ENCODE assay signal across 32 cellular contexts in genomic region chr20:63415418-63416108, GRCh38. TPM values are rescaled to one million over a fixed set of nuclear protein-coding genes. Genes with fewer than 3 reads are reported as not detected.
"Had no signal": no experiment of that assay in that cellular context is flagged by ENCODE, and none has a peak within 500 bp of the region (broad histone marks: within the 10 kb centered on the region; RNA-seq: fewer than 3 reads in every experiment).

No MANE protein-coding gene starts in this region.

- ATAC-seq: activated CD4-positive, alpha-beta T cell treated with anti-CD3 and anti-CD28 coated beads for 36 hours; activated CD4-positive, CD25-positive, alpha-beta regulatory T cell treated with anti-CD3 and anti-CD28 coated beads, Interleukin-2, amount 50 U/mL, for 24 hours; activated CD8-positive, alpha-beta memory T cell treated with anti-CD3 and anti-CD28 coated beads, Interleukin-2, amount 10 ng/mL, durations not matched to agents 7 days and 5 days; activated CD8-positive, alpha-beta T cell treated with anti-CD3 and anti-CD28 coated beads, Interleukin-2, amount 10 ng/mL, durations not matched to agents 7 days and 5 days; activated naive CD8-positive, alpha-beta T cell treated with anti-CD3 and anti-CD28 coated beads, Interleukin-2, amount 50 U/mL, for 24 hours; WTC11 had no signal

- H3K4me1 ChIP-seq: ascending aorta had no signal

- H3K27ac ChIP-seq: ascending aorta, cardiac muscle cell, VCaP had no signal

- H3K36me3 ChIP-seq: ascending aorta, cardiac muscle cell had no signal

- H3K4me3 ChIP-seq: ascending aorta, cardiac muscle cell had no signal

- H3K27me3 ChIP-seq: ascending aorta, cardiac muscle cell had no signal

- DNase-seq: activated CD4-positive, alpha-beta memory T cell treated with anti-CD3 and anti-CD28 coated beads, Interleukin-2, amount 10 ng/mL, durations not matched to agents 7 days and 5 days; activated CD4-positive, alpha-beta T cell treated with anti-CD3 and anti-CD28 coated beads for 1 hour; activated CD4-positive, alpha-beta T cell treated with anti-CD3 and anti-CD28 coated beads for 36 hours; activated CD4-positive, alpha-beta T cell treated with anti-CD3 and anti-CD28 coated beads for 48 hours; activated CD4-positive, alpha-beta T cell treated with anti-CD3 and anti-CD28 coated beads, Interleukin-2, amount 10 ng/mL, durations not matched to agents 7 days and 5 days; activated CD4-positive, alpha-beta T cell treated with anti-CD3 and anti-CD28 coated beads, Interleukin-2, amount 50 U/mL, for 48 hours; activated CD4-positive, CD25-positive, alpha-beta regulatory T cell; activated CD8-positive, alpha-beta memory T cell treated with anti-CD3 and anti-CD28 coated beads for 24 hours; activated CD8-positive, alpha-beta memory T cell treated with anti-CD3 and anti-CD28 coated beads, Interleukin-2, amount 10 ng/mL, durations not matched to agents 7 days and 5 days; activated CD8-positive, alpha-beta memory T cell treated with anti-CD3 and anti-CD28 coated beads, Interleukin-2, amount 50 U/mL, for 48 hours; activated CD8-positive, alpha-beta T cell treated with anti-CD3 and anti-CD28 coated beads, Interleukin-2, amount 10 ng/mL, durations not matched to agents 7 days and 5 days; activated effector memory CD4-positive, alpha-beta T cell treated with Interleukin-2 at 50 U/mL for 16 hours; activated gamma-delta T cell; activated naive CD4-positive, alpha-beta T cell treated with anti-CD3 and anti-CD28 coated beads, Interleukin-2, amount 10 ng/mL, durations not matched to agents 7 days and 5 days; activated naive CD4-positive, alpha-beta T cell treated with Interleukin-2 at 50 U/mL for 16 hours; activated naive CD8-positive, alpha-beta T cell treated with anti-CD3 and anti-CD28 coated beads, Interleukin-2, amount 10 ng/mL, durations not matched to agents 7 days and 5 days; activated naive CD8-positive, alpha-beta T cell treated with anti-CD3 and anti-CD28 coated beads, Interleukin-2, amount 50 U/mL, for 24 hours; activated T-cell treated with anti-CD3 and anti-CD28 coated beads, Interleukin-2, amount 50 U/mL, for 24 hours; activated T-cell treated with anti-CD3 and anti-CD28 coated beads, Interleukin-2, amount 50 U/mL, for 48 hours; amygdala; anterior cingulate cortex; cerebellar nuclear complex; T-helper 2 cell; T-helper 9 cell had no signal

- H3K9me3 ChIP-seq: ascending aorta had no signal

RNA-seq across cellular contexts. Expression of gene CHRNA4, which starts 54.4 kb away (rescaled TPM):
- total RNA-seq: activated CD4-positive, alpha-beta memory T cell treated with anti-CD3 and anti-CD28 coated beads, Interleukin-2, amount 10 ng/mL, durations not matched to agents 7 days and 5 days; activated CD4-positive, alpha-beta T cell treated with anti-CD3 and anti-CD28 coated beads for 36 hours; activated CD4-positive, alpha-beta T cell treated with anti-CD3 and anti-CD28 coated beads, Interleukin-2, amount 10 ng/mL, durations not matched to agents 7 days and 5 days; activated CD8-positive, alpha-beta memory T cell treated with anti-CD3 and anti-CD28 coated beads, Interleukin-2, amount 10 ng/mL, durations not matched to agents 7 days and 5 days; activated CD8-positive, alpha-beta T cell treated with anti-CD3 and anti-CD28 coated beads, Interleukin-2, amount 10 ng/mL, durations not matched to agents 7 days and 5 days; activated naive CD8-positive, alpha-beta T cell treated with anti-CD3 and anti-CD28 coated beads, Interleukin-2, amount 10 ng/mL, durations not matched to agents 7 days and 5 days; activated T-helper 2 cell treated with anti-CD3 and anti-CD28 coated beads, Interferon-gamma antibody, Interleukin-2, Interleukin-4, amounts not matched to agents 10 μg/mL and 5 μg/mL and 100 μg/mL, durations not matched to agents 14 hours and 24 hours and 36 hours; ascending aorta; bronchial epithelial cell; chondrocyte had no signal

RNA-seq across cellular contexts. Expression of gene KCNQ2, which starts 56.9 kb away (rescaled TPM):
- total RNA-seq: activated CD4-positive, alpha-beta memory T cell treated with anti-CD3 and anti-CD28 coated beads, Interleukin-2, amount 10 ng/mL, durations not matched to agents 7 days and 5 days; activated CD4-positive, alpha-beta T cell treated with anti-CD3 and anti-CD28 coated beads for 36 hours; activated CD8-positive, alpha-beta T cell treated with anti-CD3 and anti-CD28 coated beads, Interleukin-2, amount 10 ng/mL, durations not matched to agents 7 days and 5 days; activated T-helper 2 cell treated with anti-CD3 and anti-CD28 coated beads, Interferon-gamma antibody, Interleukin-2, Interleukin-4, amounts not matched to agents 10 μg/mL and 5 μg/mL and 100 μg/mL, durations not matched to agents 14 hours and 24 hours and 36 hours; ascending aorta; bronchial epithelial cell; chondrocyte had no signal
